In the genomic region with DNA sequence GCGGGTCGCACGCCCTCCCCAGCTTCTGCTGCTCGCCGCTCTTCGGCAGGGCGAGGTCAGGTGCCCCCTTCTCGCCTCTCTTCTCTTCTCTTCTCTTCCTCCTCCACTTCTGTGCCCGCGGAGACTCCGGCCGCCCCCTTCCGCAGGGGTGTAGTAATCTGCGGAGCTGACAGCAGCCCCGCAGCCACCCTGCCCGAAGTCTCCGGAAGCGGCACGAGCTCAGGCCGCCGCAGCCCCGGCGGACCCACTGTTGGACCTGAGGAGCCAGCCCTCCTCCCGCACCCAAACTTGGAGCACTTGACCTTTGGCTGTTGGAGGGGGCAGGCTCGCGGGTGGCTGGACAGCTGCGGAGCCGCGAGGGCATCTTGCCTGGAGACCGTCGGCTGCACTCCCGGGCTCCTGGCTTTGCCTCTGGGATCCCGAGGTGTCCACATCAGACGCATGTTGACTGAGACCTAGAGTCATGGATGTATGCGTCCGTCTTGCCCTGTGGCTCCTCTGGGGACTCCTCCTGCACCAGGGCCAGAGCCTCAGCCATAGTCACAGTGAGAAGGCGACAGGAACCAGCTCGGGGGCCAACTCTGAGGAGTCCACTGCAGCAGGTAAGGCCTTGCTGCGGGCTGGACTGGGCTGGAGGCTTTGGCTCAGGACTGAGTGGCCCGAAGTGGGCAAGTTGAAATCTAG, we compare ENCODE assay signal across 1 cellular context.
TF ChIP-seq lines count a peak whose summit lies in the region.

No MANE protein-coding gene starts in this region.

TF ChIP-seq in HepG2, 621 proteins besides CTCF, POLR2A, EP300 and RAD21 (continued from another document and continues in another):
- TF ChIP-seq, protein P1, sequence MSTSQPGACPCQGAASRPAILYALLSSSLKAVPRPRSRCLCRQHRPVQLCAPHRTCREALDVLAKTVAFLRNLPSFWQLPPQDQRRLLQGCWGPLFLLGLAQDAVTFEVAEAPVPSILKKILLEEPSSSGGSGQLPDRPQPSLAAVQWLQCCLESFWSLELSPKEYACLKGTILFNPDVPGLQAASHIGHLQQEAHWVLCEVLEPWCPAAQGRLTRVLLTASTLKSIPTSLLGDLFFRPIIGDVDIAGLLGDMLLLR (CRISPR knock-in tag; IDR thresholded peaks at IDR 0.05) = peak; percentile 74; the same call in 1 of the 2 replicates
- TF ChIP-seq PITX1 (CRISPR knock-in tag; IDR thresholded peaks at IDR 0.05) = no peak
- no peak for TF ChIP-seq CREB1 (IDR thresholded peaks at IDR 0.05)
- no peak for TF ChIP-seq CREB1 (CRISPR knock-in tag; IDR thresholded peaks at IDR 0.05)
- TF ChIP-seq SMYD3 (CRISPR knock-in tag; IDR thresholded peaks at IDR 0.05) = no peak
- TF ChIP-seq MTF2 (CRISPR knock-in tag; IDR thresholded peaks at IDR 0.05; ENCODE audit: borderline replicate concordance) = 0 out of 2 replicates have a peak, but pooled peaks have one; percentile 13
- TF ChIP-seq RAD51 (IDR thresholded peaks at IDR 0.05; ENCODE audit: borderline replicate concordance) = no peak
- TF ChIP-seq ZNF766 (CRISPR knock-in tag; IDR thresholded peaks at IDR 0.05; ENCODE audit: borderline replicate concordance) = no peak
- TF ChIP-seq NFIB (CRISPR knock-in tag; IDR thresholded peaks at IDR 0.05; ENCODE audit: borderline replicate concordance) = no peak
- TF ChIP-seq ZNF34 (CRISPR knock-in tag; IDR thresholded peaks at IDR 0.05; ENCODE audit: borderline replicate concordance) = no peak
- 0 out of 2 replicates have a peak, but pooled peaks have one; percentile 55 for TF ChIP-seq ZFX (CRISPR knock-in tag; IDR thresholded peaks at IDR 0.05; ENCODE audit: low read depth)
- peak; percentile 65; the same call in 1 of the 2 replicates for TF ChIP-seq ZNF292 (CRISPR knock-in tag; IDR thresholded peaks at IDR 0.05; ENCODE audit: borderline replicate concordance, low read depth)
- no peak for TF ChIP-seq ONECUT2 (CRISPR knock-in tag; IDR thresholded peaks at IDR 0.05)
- TF ChIP-seq PCBP1 (IDR thresholded peaks at IDR 0.05; ENCODE audit: borderline replicate concordance, low read depth, low read length) = no peak
- TF ChIP-seq, protein P2, sequence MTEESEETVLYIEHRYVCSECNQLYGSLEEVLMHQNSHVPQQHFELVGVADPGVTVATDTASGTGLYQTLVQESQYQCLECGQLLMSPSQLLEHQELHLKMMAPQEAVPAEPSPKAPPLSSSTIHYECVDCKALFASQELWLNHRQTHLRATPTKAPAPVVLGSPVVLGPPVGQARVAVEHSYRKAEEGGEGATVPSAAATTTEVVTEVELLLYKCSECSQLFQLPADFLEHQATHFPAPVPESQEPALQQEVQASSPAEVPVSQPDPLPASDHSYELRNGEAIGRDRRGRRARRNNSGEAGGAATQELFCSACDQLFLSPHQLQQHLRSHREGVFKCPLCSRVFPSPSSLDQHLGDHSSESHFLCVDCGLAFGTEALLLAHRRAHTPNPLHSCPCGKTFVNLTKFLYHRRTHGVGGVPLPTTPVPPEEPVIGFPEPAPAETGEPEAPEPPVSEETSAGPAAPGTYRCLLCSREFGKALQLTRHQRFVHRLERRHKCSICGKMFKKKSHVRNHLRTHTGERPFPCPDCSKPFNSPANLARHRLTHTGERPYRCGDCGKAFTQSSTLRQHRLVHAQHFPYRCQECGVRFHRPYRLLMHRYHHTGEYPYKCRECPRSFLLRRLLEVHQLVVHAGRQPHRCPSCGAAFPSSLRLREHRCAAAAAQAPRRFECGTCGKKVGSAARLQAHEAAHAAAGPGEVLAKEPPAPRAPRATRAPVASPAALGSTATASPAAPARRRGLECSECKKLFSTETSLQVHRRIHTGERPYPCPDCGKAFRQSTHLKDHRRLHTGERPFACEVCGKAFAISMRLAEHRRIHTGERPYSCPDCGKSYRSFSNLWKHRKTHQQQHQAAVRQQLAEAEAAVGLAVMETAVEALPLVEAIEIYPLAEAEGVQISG (CRISPR knock-in tag; IDR thresholded peaks at IDR 0.05) = peak; percentile 34; the same call in 1 of the 2 replicates
- no peak for TF ChIP-seq ZNF577 (CRISPR knock-in tag; IDR thresholded peaks at IDR 0.05; ENCODE audit: borderline replicate concordance, low read depth)
- TF ChIP-seq, protein P3, sequence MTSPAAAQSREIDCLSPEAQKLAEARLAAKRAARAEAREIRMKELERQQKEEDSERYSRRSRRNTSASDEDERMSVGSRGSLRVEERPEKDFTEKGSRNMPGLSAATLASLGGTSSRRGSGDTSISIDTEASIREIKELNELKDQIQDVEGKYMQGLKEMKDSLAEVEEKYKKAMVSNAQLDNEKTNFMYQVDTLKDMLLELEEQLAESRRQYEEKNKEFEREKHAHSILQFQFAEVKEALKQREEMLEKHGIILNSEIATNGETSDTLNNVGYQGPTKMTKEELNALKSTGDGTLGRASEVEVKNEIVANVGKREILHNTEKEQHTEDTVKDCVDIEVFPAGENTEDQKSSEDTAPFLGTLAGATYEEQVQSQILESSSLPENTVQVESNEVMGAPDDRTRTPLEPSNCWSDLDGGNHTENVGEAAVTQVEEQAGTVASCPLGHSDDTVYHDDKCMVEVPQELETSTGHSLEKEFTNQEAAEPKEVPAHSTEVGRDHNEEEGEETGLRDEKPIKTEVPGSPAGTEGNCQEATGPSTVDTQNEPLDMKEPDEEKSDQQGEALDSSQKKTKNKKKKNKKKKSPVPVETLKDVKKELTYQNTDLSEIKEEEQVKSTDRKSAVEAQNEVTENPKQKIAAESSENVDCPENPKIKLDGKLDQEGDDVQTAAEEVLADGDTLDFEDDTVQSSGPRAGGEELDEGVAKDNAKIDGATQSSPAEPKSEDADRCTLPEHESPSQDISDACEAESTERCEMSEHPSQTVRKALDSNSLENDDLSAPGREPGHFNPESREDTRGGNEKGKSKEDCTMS (CRISPR knock-in tag; conservative IDR thresholded peaks at IDR 0.05) = no peak
- TF ChIP-seq, protein P4, sequence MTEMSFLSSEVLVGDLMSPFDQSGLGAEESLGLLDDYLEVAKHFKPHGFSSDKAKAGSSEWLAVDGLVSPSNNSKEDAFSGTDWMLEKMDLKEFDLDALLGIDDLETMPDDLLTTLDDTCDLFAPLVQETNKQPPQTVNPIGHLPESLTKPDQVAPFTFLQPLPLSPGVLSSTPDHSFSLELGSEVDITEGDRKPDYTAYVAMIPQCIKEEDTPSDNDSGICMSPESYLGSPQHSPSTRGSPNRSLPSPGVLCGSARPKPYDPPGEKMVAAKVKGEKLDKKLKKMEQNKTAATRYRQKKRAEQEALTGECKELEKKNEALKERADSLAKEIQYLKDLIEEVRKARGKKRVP (CRISPR knock-in tag; IDR thresholded peaks at IDR 0.05) = peak in 1 of 2 experiments; percentile 33; a peak in 1 of 4 replicates
- no peak for TF ChIP-seq RBAK (CRISPR knock-in tag; IDR thresholded peaks at IDR 0.05)
- TF ChIP-seq, protein P5, sequence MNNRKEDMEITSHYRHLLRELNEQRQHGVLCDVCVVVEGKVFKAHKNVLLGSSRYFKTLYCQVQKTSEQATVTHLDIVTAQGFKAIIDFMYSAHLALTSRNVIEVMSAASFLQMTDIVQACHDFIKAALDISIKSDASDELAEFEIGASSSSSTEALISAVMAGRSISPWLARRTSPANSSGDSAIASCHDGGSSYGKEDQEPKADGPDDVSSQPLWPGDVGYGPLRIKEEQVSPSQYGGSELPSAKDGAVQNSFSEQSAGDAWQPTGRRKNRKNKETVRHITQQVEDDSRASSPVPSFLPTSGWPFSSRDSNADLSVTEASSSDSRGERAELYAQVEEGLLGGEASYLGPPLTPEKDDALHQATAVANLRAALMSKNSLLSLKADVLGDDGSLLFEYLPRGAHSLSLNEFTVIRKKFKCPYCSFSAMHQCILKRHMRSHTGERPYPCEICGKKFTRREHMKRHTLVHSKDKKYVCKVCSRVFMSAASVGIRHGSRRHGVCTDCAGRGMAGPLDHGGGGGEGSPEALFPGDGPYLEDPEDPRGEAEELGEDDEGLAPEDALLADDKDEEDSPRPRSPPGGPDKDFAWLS (CRISPR knock-in tag; IDR thresholded peaks at IDR 0.05; ENCODE audit: borderline replicate concordance) = no peak
- TF ChIP-seq CBFB (CRISPR knock-in tag; IDR thresholded peaks at IDR 0.05) = 0 out of 2 replicates have a peak, but pooled peaks have one; percentile 57
- TF ChIP-seq ZNF775 (CRISPR knock-in tag; IDR thresholded peaks at IDR 0.05; ENCODE audit: borderline replicate concordance) = no peak
- TF ChIP-seq SAFB2 (CRISPR knock-in tag; IDR thresholded peaks at IDR 0.05; ENCODE audit: borderline replicate concordance, low read depth) = no peak
- no peak for TF ChIP-seq PHF21A (CRISPR knock-in tag; IDR thresholded peaks at IDR 0.05)
- TF ChIP-seq FLYWCH1 (CRISPR knock-in tag; IDR thresholded peaks at IDR 0.05) = 0 out of 2 replicates have a peak, but pooled peaks have one; percentile 71
- TF ChIP-seq FOSL2 (CRISPR knock-in tag; IDR thresholded peaks at IDR 0.05) = peak; percentile 14; the same call in 1 of the 2 replicates
- TF ChIP-seq ZNF460 (CRISPR knock-in tag; IDR thresholded peaks at IDR 0.05; ENCODE audit: borderline replicate concordance) = no peak
- TF ChIP-seq, protein P6, sequence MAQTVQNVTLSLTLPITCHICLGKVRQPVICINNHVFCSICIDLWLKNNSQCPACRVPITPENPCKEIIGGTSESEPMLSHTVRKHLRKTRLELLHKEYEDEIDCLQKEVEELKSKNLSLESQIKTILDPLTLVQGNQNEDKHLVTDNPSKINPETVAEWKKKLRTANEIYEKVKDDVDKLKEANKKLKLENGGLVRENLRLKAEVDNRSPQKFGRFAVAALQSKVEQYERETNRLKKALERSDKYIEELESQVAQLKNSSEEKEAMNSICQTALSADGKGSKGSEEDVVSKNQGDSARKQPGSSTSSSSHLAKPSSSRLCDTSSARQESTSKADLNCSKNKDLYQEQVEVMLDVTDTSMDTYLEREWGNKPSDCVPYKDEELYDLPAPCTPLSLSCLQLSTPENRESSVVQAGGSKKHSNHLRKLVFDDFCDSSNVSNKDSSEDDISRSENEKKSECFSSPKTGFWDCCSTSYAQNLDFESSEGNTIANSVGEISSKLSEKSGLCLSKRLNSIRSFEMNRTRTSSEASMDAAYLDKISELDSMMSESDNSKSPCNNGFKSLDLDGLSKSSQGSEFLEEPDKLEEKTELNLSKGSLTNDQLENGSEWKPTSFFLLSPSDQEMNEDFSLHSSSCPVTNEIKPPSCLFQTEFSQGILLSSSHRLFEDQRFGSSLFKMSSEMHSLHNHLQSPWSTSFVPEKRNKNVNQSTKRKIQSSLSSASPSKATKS (CRISPR knock-in tag; IDR thresholded peaks at IDR 0.05) = no peak
- no peak for TF ChIP-seq ASH2L (IDR thresholded peaks at IDR 0.05; ENCODE audit: insufficient read length, low read depth, low read length)
- TF ChIP-seq MATR3 (CRISPR knock-in tag; IDR thresholded peaks at IDR 0.05) = no peak
- TF ChIP-seq ZSCAN25 (CRISPR knock-in tag; IDR thresholded peaks at IDR 0.05) = peak; percentile 92
- no peak for TF ChIP-seq NFE2L1 (CRISPR knock-in tag; IDR thresholded peaks at IDR 0.05; ENCODE audit: borderline replicate concordance)
- no peak for TF ChIP-seq ZNF484 (CRISPR knock-in tag; IDR thresholded peaks at IDR 0.05; ENCODE audit: borderline replicate concordance, low read depth)
- TF ChIP-seq BCL6 (CRISPR knock-in tag; IDR thresholded peaks at IDR 0.05) = no peak; the same call in 1 of the 2 replicates
- 0 out of 2 replicates have a peak, but pooled peaks have one; percentile 4 for TF ChIP-seq TGIF2 (CRISPR knock-in tag; IDR thresholded peaks at IDR 0.05)
- no peak for TF ChIP-seq ZNF431 (CRISPR knock-in tag; IDR thresholded peaks at IDR 0.05; ENCODE audit: borderline replicate concordance, low read depth)
- peak; percentile 56; the same call in 1 of the 2 replicates for TF ChIP-seq ZNF749 (CRISPR knock-in tag; IDR thresholded peaks at IDR 0.05; ENCODE audit: borderline replicate concordance)
- no peak for TF ChIP-seq KLF11 (CRISPR knock-in tag; IDR thresholded peaks at IDR 0.05)
- TF ChIP-seq ZNF619 (CRISPR knock-in tag; IDR thresholded peaks at IDR 0.05) = 0 out of 2 replicates have a peak, but pooled peaks have one; percentile 32
- TF ChIP-seq NFE2L2 (IDR thresholded peaks at IDR 0.05; ENCODE audit: low read length) = no peak
- TF ChIP-seq HOXA7 (CRISPR knock-in tag; IDR thresholded peaks at IDR 0.05) = no peak
- TF ChIP-seq, protein P7, sequence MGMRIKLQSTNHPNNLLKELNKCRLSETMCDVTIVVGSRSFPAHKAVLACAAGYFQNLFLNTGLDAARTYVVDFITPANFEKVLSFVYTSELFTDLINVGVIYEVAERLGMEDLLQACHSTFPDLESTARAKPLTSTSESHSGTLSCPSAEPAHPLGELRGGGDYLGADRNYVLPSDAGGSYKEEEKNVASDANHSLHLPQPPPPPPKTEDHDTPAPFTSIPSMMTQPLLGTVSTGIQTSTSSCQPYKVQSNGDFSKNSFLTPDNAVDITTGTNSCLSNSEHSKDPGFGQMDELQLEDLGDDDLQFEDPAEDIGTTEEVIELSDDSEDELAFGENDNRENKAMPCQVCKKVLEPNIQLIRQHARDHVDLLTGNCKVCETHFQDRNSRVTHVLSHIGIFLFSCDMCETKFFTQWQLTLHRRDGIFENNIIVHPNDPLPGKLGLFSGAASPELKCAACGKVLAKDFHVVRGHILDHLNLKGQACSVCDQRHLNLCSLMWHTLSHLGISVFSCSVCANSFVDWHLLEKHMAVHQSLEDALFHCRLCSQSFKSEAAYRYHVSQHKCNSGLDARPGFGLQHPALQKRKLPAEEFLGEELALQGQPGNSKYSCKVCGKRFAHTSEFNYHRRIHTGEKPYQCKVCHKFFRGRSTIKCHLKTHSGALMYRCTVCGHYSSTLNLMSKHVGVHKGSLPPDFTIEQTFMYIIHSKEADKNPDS (CRISPR knock-in tag; IDR thresholded peaks at IDR 0.05) = 0 out of 2 replicates have a peak, but pooled peaks have one; percentile 54
- no peak for TF ChIP-seq ATF1 (CRISPR knock-in tag; IDR thresholded peaks at IDR 0.05)
- TF ChIP-seq, protein P8, sequence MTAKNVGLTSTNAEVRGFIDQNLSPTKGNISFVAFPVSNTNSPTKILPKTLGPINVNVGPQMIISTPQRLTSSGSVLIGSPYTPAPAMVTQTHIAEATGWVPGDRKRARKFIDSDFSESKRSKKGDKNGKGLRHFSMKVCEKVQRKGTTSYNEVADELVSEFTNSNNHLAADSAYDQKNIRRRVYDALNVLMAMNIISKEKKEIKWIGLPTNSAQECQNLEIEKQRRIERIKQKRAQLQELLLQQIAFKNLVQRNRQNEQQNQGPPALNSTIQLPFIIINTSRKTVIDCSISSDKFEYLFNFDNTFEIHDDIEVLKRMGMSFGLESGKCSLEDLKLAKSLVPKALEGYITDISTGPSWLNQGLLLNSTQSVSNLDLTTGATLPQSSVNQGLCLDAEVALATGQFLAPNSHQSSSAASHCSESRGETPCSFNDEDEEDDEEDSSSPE (CRISPR knock-in tag; IDR thresholded peaks at IDR 0.05) = peak; percentile 52; the same call in 1 of the 2 replicates
